ENCODE assay signal across 13 cellular contexts in the genomic region with DNA sequence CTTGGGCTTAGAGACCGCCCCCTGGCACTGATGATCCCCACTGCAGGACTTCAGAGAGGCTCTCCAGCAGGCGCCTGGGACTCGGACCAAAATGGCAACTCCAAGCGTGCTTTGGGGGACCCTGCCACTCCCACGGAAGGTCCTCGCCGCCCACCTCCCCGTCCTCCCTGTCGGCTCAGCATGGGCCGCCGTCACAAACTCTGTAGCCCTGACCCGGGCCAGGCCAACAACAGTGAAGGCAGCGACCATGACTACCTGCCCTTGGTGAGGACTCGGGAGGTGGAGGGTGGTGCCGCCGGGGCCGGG. TPM values are rescaled to one million over a fixed set of nuclear protein-coding genes. Genes with fewer than 3 reads are reported as not detected.
"Had no signal": no experiment of that assay in that cellular context is flagged by ENCODE, and none has a peak within 500 bp of the region (broad histone marks: within the 10 kb centered on the region; RNA-seq: fewer than 3 reads in every experiment).

No MANE protein-coding gene starts in this region.

- H3K9me3 ChIP-seq: esophagus muscularis mucosa, ovary had no signal

- H3K36me3 ChIP-seq: ovary had no signal

- H3K9me3 Mint-ChIP-seq: activated naive CD4-positive, alpha-beta T cell treated with anti-CD3 and anti-CD28 coated beads, Interleukin-2, amount 50 U/mL, for 24 hours; nephron; type B pancreatic cell had no signal

- H3K27ac Mint-ChIP-seq: activated naive CD4-positive, alpha-beta T cell treated with anti-CD3 and anti-CD28 coated beads, Interleukin-2, amount 50 U/mL, for 24 hours; memory B cell; nephron; type B pancreatic cell had no signal

- H3K27me3 ChIP-seq: ovary had no signal

- H3K4me3 ChIP-seq: esophagus muscularis mucosa, ovary had no signal

- H3K27ac ChIP-seq: esophagus muscularis mucosa, ovary had no signal

- DNase-seq: activated effector memory CD4-positive, alpha-beta T cell treated with Interleukin-2 at 50 U/mL for 16 hours; cerebellar nuclear complex; dermis blood vessel endothelial cell; retina; stimulated activated CD4-positive, alpha-beta T cell treated with anti-CD3 and anti-CD28 coated beads, Interleukin-15, amount 100 ng/mL, for 24 hours had no signal

- H3K27me3 Mint-ChIP-seq: activated naive CD4-positive, alpha-beta T cell treated with anti-CD3 and anti-CD28 coated beads, Interleukin-2, amount 50 U/mL, for 24 hours had no signal

- H3K4me1 Mint-ChIP-seq: nephron had no signal

- H3K4me3 Mint-ChIP-seq: activated naive CD4-positive, alpha-beta T cell treated with anti-CD3 and anti-CD28 coated beads, Interleukin-2, amount 50 U/mL, for 24 hours; nephron; type B pancreatic cell had no signal

RNA-seq across cellular contexts. Expression of a gene that starts 11.7 kb away (rescaled TPM):
- total RNA-seq: fibroblast of villous mesenchyme; T-helper 2 cell treated with Interferon-gamma antibody and Interleukin-4, amounts not matched to agents 100 ng/mL and 5 ng/mL, for 36 hours had no signal

RNA-seq across cellular contexts. Expression of a gene that starts 20.3 kb away (rescaled TPM):
- total RNA-seq: dermis blood vessel endothelial cell, esophagus muscularis mucosa, fibroblast of villous mesenchyme had no signal

RNA-seq across cellular contexts. Expression of a gene that starts 34.7 kb away (rescaled TPM):
- total RNA-seq: dermis blood vessel endothelial cell; fibroblast of villous mesenchyme; ovary; T-helper 2 cell treated with Interferon-gamma antibody and Interleukin-4, amounts not matched to agents 100 ng/mL and 5 ng/mL, for 36 hours had no signal
